ENCODE assay signal across 23 cellular contexts in genomic region chr12:114241973-114242434, GRCh38.
DNase-seq lines count a peak whose midpoint lies in the region; ATAC-seq, FAIRE-seq and TF ChIP-seq lines count a peak whose summit lies in the region.
"Had no signal": no experiment of that assay in that cellular context is flagged by ENCODE, and none has a peak within 500 bp of the region (broad histone marks: within the 10 kb centered on the region; RNA-seq: fewer than 3 reads in every experiment).

No MANE protein-coding gene starts in this region.

- FAIRE-seq in urothelium cell line (lab: Jason Lieb, UNC), result peak; percentile 44
- FAIRE-seq: A204.1, H54 had no signal

- no peak for ATAC-seq in GM18868 (IDR thresholded peaks at IDR 0.05; ENCODE audit: unreplicated experiment)
- ATAC-seq in GM19395 (IDR thresholded peaks at IDR 0.05; ENCODE audit: unreplicated experiment), result no peak
- ATAC-seq: activated T-helper 17 cell treated with anti-CD3 and anti-CD28 coated beads, Interleukin-2, amount 50 U/mL, for 72 hours; effector memory CD8-positive, alpha-beta T cell; left cardiac atrium; naive thymus-derived CD4-positive, alpha-beta T cell; right cardiac atrium had no signal

- no peak for TF ChIP-seq RAD21 in Ishikawa (IDR thresholded peaks at IDR 0.05; ENCODE audit: low read depth)

- TF ChIP-seq EP300 in Ishikawa (IDR thresholded peaks at IDR 0.05; ENCODE audit: borderline replicate concordance), result no peak

- DNase-seq in NCI-H82 (lab: John Stamatoyannopoulos, UW), result peak; percentile 9
- no peak for DNase-seq in NCI-H82 treated with DMSO at 0.1 percent for 48 hours (lab: John Stamatoyannopoulos, UW; ENCODE audit: unreplicated experiment)
- peak; percentile 20 for DNase-seq in SK-N-DZ (ENCODE audit: low spot score)
- no peak for DNase-seq in urothelium cell line (ENCODE audit: low spot score)
- DNase-seq in NCI-H774 (lab: John Stamatoyannopoulos, UW), result no peak
- DNase-seq: C1 segment of cervical spinal cord; effector memory CD8-positive, alpha-beta T cell; GDM1; glutamatergic neuron; left cardiac atrium; naive thymus-derived CD4-positive, alpha-beta T cell; NCI-H146; right cardiac atrium; RPMI8226; stimulated activated CD4-positive, alpha-beta T cell treated with anti-CD3 and anti-CD28 coated beads, Interleukin-12 subunit alpha, Interleukin-12 subunit beta, amount 100 ng/mL, for 4 hours; T-helper 9 cell; upper lobe of left lung had no signal

TF ChIP-seq in Ishikawa, 13 proteins besides CTCF, POLR2A, EP300 and RAD21:
- TF ChIP-seq, protein P1, sequence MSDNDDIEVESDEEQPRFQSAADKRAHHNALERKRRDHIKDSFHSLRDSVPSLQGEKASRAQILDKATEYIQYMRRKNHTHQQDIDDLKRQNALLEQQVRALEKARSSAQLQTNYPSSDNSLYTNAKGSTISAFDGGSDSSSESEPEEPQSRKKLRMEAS (IDR thresholded peaks at IDR 0.05), result no peak
- TF ChIP-seq, protein P2, sequence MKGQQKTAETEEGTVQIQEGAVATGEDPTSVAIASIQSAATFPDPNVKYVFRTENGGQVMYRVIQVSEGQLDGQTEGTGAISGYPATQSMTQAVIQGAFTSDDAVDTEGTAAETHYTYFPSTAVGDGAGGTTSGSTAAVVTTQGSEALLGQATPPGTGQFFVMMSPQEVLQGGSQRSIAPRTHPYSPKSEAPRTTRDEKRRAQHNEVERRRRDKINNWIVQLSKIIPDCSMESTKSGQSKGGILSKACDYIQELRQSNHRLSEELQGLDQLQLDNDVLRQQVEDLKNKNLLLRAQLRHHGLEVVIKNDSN (IDR thresholded peaks at IDR 0.05), result peak; percentile 69
- TF ChIP-seq ZBTB7A (IDR thresholded peaks at IDR 0.05; ENCODE audit: low read depth), result no peak

Comparison
In these comparisons a context has a peak if more than half of its experiments do, and no peak if none do; other contexts are left out.
1. DNase-seq: peak in NCI-H82 (single experiment) and SK-N-DZ (single experiment); none in NCI-H82 treated with DMSO at 0.1 percent for 48 hours (single experiment), urothelium cell line (single experiment) and NCI-H774 (single experiment).